ENCODE assay signal across 1 cellular context in the genomic region with DNA sequence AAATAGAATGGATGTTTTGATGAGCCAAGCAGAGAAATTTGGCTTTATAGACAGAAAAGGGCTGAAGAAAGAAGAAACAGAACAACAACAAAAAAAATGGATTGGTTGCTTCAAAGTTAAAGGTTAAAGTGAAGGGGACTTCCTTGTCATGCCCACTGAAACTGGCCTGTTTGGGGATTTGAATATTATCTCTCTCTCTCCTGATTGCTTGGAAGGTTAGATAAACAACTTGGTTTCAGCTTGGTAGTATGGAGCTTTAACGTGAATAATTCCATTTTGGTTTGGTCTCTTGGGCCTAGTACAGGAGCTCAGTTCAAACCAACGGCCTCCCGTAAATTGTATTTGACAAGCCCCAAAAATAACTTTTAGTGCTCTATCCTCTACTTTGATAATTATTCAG.
TF ChIP-seq lines count a peak whose summit lies in the region.

No MANE protein-coding gene starts in this region.

TF ChIP-seq in K562, 482 proteins besides CTCF, POLR2A, EP300 and RAD21 (continued from another document and continues in another):
- TF ChIP-seq PHF21A (IDR thresholded peaks at IDR 0.05; ENCODE audit: borderline replicate concordance, low read depth): no peak
- TF ChIP-seq TGIF2 (CRISPR knock-in tag; IDR thresholded peaks at IDR 0.05): no peak
- TF ChIP-seq, protein P1, sequence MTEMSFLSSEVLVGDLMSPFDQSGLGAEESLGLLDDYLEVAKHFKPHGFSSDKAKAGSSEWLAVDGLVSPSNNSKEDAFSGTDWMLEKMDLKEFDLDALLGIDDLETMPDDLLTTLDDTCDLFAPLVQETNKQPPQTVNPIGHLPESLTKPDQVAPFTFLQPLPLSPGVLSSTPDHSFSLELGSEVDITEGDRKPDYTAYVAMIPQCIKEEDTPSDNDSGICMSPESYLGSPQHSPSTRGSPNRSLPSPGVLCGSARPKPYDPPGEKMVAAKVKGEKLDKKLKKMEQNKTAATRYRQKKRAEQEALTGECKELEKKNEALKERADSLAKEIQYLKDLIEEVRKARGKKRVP (CRISPR knock-in tag; IDR thresholded peaks at IDR 0.05): peak; percentile 54; the same call in 1 of the 2 replicates
- peak; percentile 57; the same call in 1 of the 2 replicates for TF ChIP-seq CXXC5 (CRISPR knock-in tag; IDR thresholded peaks at IDR 0.05)
- TF ChIP-seq, protein P2, sequence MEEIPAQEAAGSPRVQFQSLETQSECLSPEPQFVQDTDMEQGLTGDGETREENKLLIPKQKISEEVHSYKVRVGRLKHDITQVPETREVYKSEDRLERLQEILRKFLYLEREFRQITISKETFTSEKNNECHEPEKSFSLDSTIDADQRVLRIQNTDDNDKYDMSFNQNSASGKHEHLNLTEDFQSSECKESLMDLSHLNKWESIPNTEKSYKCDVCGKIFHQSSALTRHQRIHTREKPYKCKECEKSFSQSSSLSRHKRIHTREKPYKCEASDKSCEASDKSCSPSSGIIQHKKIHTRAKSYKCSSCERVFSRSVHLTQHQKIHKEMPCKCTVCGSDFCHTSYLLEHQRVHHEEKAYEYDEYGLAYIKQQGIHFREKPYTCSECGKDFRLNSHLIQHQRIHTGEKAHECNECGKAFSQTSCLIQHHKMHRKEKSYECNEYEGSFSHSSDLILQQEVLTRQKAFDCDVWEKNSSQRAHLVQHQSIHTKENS (CRISPR knock-in tag; IDR thresholded peaks at IDR 0.05): no peak
- TF ChIP-seq ZNF23 (CRISPR knock-in tag; IDR thresholded peaks at IDR 0.05): 0 out of 2 replicates have a peak, but pooled peaks have one; percentile 4
- peak; percentile 60; the same call in 1 of the 2 replicates for TF ChIP-seq KLF6 (CRISPR knock-in tag; IDR thresholded peaks at IDR 0.05; ENCODE audit: borderline replicate concordance)
- no peak for TF ChIP-seq POLR2AphosphoS5 (IDR thresholded peaks at IDR 0.05; ENCODE audit: control insufficient read depth, insufficient read depth, low read depth, low read length)
- TF ChIP-seq ELF1 (tag; IDR thresholded peaks at IDR 0.05): peak; percentile 52
- no peak for TF ChIP-seq RFX5 (IDR thresholded peaks at IDR 0.05; ENCODE audit: low read depth, low read length)
- no peak for TF ChIP-seq TCF3 (CRISPR knock-in tag; IDR thresholded peaks at IDR 0.05)
- no peak for TF ChIP-seq ZNF354B (CRISPR knock-in tag; IDR thresholded peaks at IDR 0.05)
- TF ChIP-seq ZBTB17 (CRISPR knock-in tag; IDR thresholded peaks at IDR 0.05): peak; percentile 16; the same call in 1 of the 2 replicates
- TF ChIP-seq CCNT2 (IDR thresholded peaks at IDR 0.05; ENCODE audit: borderline replicate concordance, extremely low read depth, insufficient read length, low read depth, low read length): peak; percentile 25
- TF ChIP-seq ZNF239 (CRISPR knock-in tag; IDR thresholded peaks at IDR 0.05): peak; percentile 64
- TF ChIP-seq, protein P3, sequence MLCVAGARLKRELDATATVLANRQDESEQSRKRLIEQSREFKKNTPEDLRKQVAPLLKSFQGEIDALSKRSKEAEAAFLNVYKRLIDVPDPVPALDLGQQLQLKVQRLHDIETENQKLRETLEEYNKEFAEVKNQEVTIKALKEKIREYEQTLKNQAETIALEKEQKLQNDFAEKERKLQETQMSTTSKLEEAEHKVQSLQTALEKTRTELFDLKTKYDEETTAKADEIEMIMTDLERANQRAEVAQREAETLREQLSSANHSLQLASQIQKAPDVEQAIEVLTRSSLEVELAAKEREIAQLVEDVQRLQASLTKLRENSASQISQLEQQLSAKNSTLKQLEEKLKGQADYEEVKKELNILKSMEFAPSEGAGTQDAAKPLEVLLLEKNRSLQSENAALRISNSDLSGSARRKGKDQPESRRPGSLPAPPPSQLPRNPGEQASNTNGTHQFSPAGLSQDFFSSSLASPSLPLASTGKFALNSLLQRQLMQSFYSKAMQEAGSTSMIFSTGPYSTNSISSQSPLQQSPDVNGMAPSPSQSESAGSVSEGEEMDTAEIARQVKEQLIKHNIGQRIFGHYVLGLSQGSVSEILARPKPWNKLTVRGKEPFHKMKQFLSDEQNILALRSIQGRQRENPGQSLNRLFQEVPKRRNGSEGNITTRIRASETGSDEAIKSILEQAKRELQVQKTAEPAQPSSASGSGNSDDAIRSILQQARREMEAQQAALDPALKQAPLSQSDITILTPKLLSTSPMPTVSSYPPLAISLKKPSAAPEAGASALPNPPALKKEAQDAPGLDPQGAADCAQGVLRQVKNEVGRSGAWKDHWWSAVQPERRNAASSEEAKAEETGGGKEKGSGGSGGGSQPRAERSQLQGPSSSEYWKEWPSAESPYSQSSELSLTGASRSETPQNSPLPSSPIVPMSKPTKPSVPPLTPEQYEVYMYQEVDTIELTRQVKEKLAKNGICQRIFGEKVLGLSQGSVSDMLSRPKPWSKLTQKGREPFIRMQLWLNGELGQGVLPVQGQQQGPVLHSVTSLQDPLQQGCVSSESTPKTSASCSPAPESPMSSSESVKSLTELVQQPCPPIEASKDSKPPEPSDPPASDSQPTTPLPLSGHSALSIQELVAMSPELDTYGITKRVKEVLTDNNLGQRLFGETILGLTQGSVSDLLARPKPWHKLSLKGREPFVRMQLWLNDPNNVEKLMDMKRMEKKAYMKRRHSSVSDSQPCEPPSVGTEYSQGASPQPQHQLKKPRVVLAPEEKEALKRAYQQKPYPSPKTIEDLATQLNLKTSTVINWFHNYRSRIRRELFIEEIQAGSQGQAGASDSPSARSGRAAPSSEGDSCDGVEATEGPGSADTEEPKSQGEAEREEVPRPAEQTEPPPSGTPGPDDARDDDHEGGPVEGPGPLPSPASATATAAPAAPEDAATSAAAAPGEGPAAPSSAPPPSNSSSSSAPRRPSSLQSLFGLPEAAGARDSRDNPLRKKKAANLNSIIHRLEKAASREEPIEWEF (CRISPR knock-in tag; IDR thresholded peaks at IDR 0.05): no peak; the same call in 1 of the 2 replicates
- no peak for TF ChIP-seq ZKSCAN3 (CRISPR knock-in tag; IDR thresholded peaks at IDR 0.05)
- TF ChIP-seq, protein P4, sequence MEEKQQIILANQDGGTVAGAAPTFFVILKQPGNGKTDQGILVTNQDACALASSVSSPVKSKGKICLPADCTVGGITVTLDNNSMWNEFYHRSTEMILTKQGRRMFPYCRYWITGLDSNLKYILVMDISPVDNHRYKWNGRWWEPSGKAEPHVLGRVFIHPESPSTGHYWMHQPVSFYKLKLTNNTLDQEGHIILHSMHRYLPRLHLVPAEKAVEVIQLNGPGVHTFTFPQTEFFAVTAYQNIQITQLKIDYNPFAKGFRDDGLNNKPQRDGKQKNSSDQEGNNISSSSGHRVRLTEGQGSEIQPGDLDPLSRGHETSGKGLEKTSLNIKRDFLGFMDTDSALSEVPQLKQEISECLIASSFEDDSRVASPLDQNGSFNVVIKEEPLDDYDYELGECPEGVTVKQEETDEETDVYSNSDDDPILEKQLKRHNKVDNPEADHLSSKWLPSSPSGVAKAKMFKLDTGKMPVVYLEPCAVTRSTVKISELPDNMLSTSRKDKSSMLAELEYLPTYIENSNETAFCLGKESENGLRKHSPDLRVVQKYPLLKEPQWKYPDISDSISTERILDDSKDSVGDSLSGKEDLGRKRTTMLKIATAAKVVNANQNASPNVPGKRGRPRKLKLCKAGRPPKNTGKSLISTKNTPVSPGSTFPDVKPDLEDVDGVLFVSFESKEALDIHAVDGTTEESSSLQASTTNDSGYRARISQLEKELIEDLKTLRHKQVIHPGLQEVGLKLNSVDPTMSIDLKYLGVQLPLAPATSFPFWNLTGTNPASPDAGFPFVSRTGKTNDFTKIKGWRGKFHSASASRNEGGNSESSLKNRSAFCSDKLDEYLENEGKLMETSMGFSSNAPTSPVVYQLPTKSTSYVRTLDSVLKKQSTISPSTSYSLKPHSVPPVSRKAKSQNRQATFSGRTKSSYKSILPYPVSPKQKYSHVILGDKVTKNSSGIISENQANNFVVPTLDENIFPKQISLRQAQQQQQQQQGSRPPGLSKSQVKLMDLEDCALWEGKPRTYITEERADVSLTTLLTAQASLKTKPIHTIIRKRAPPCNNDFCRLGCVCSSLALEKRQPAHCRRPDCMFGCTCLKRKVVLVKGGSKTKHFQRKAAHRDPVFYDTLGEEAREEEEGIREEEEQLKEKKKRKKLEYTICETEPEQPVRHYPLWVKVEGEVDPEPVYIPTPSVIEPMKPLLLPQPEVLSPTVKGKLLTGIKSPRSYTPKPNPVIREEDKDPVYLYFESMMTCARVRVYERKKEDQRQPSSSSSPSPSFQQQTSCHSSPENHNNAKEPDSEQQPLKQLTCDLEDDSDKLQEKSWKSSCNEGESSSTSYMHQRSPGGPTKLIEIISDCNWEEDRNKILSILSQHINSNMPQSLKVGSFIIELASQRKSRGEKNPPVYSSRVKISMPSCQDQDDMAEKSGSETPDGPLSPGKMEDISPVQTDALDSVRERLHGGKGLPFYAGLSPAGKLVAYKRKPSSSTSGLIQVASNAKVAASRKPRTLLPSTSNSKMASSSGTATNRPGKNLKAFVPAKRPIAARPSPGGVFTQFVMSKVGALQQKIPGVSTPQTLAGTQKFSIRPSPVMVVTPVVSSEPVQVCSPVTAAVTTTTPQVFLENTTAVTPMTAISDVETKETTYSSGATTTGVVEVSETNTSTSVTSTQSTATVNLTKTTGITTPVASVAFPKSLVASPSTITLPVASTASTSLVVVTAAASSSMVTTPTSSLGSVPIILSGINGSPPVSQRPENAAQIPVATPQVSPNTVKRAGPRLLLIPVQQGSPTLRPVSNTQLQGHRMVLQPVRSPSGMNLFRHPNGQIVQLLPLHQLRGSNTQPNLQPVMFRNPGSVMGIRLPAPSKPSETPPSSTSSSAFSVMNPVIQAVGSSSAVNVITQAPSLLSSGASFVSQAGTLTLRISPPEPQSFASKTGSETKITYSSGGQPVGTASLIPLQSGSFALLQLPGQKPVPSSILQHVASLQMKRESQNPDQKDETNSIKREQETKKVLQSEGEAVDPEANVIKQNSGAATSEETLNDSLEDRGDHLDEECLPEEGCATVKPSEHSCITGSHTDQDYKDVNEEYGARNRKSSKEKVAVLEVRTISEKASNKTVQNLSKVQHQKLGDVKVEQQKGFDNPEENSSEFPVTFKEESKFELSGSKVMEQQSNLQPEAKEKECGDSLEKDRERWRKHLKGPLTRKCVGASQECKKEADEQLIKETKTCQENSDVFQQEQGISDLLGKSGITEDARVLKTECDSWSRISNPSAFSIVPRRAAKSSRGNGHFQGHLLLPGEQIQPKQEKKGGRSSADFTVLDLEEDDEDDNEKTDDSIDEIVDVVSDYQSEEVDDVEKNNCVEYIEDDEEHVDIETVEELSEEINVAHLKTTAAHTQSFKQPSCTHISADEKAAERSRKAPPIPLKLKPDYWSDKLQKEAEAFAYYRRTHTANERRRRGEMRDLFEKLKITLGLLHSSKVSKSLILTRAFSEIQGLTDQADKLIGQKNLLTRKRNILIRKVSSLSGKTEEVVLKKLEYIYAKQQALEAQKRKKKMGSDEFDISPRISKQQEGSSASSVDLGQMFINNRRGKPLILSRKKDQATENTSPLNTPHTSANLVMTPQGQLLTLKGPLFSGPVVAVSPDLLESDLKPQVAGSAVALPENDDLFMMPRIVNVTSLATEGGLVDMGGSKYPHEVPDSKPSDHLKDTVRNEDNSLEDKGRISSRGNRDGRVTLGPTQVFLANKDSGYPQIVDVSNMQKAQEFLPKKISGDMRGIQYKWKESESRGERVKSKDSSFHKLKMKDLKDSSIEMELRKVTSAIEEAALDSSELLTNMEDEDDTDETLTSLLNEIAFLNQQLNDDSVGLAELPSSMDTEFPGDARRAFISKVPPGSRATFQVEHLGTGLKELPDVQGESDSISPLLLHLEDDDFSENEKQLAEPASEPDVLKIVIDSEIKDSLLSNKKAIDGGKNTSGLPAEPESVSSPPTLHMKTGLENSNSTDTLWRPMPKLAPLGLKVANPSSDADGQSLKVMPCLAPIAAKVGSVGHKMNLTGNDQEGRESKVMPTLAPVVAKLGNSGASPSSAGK (IDR thresholded peaks at IDR 0.05): 0 out of 2 replicates have a peak, but pooled peaks have one; percentile 24
- TF ChIP-seq, protein P5, sequence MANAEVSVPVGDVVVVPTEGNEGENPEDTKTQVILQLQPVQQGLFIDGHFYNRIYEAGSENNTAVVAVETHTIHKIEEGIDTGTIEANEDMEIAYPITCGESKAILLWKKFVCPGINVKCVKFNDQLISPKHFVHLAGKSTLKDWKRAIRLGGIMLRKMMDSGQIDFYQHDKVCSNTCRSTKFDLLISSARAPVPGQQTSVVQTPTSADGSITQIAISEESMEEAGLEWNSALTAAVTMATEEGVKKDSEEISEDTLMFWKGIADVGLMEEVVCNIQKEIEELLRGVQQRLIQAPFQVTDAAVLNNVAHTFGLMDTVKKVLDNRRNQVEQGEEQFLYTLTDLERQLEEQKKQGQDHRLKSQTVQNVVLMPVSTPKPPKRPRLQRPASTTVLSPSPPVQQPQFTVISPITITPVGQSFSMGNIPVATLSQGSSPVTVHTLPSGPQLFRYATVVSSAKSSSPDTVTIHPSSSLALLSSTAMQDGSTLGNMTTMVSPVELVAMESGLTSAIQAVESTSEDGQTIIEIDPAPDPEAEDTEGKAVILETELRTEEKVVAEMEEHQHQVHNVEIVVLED (CRISPR knock-in tag; IDR thresholded peaks at IDR 0.05): peak; percentile 41; the same call in 1 of the 2 replicates
- no peak for TF ChIP-seq NFRKB (IDR thresholded peaks at IDR 0.05; ENCODE audit: low read depth)
- no peak for TF ChIP-seq ZNF75A (CRISPR knock-in tag; IDR thresholded peaks at IDR 0.05)
- TF ChIP-seq, protein P6, sequence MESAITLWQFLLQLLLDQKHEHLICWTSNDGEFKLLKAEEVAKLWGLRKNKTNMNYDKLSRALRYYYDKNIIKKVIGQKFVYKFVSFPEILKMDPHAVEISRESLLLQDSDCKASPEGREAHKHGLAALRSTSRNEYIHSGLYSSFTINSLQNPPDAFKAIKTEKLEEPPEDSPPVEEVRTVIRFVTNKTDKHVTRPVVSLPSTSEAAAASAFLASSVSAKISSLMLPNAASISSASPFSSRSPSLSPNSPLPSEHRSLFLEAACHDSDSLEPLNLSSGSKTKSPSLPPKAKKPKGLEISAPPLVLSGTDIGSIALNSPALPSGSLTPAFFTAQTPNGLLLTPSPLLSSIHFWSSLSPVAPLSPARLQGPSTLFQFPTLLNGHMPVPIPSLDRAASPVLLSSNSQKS (CRISPR knock-in tag; IDR thresholded peaks at IDR 0.05): no peak
- TF ChIP-seq NR2C2 (CRISPR knock-in tag; IDR thresholded peaks at IDR 0.05): no peak
- peak; percentile 77 for TF ChIP-seq NR2C2 (tag; IDR thresholded peaks at IDR 0.05)
- 0 out of 2 replicates have a peak, but pooled peaks have one; percentile 25 for TF ChIP-seq CBFA2T3 (IDR thresholded peaks at IDR 0.05)
